8 cellular contexts compared by ENCODE assay signal in genomic region chr1:24186993-24187790, GRCh38. TPM values are rescaled to one million over a fixed set of nuclear protein-coding genes. Genes with fewer than 3 reads are reported as not detected.
DNase-seq lines count a peak whose midpoint lies in the region; ATAC-seq and TF ChIP-seq lines count a peak whose summit lies in the region.

Gene IFNLR1 (minus strand): TSS chr1:24187289. CDS start chr1:24187248, 41 bp downstream.

- H3K4me3 Mint-ChIP-seq in CD14-positive monocyte: peak within 1 kb of the TSS; percentile 75 to 90

- H2AFZ ChIP-seq in OCI-LY3 (ENCODE audit: low read depth, low read length): no peak within 1 kb of the TSS

- H3K4me1 ChIP-seq in OCI-LY3 (ENCODE audit: low read length): peaks cover 73% of the 10 kb centered on the region
- peaks cover 0 to 45% (median 12%) of the 10 kb centered on the region in 9 donors for H3K4me1 ChIP-seq in heart right ventricle
- peaks cover 16% of the 10 kb centered on the region for H3K4me1 ChIP-seq in vagina

- peaks cover 52% of the 10 kb centered on the region for H3K4me1 Mint-ChIP-seq in CD14-positive monocyte

- H3K4me2 ChIP-seq in OCI-LY3 (ENCODE audit: low read length): peak within 1 kb of the TSS; percentile 90

- H3K9me3 Mint-ChIP-seq in CD14-positive monocyte: peaks cover 2 to 17% (median 9%) of the 10 kb centered on the region in 7 donors

- H3K4me3 ChIP-seq in OCI-LY3 (ENCODE audit: low read length) (peak within 1 kb of the TSS; percentile 98), heart right ventricle (peak within 1 kb of the TSS; percentile 35 to 66 (median 59)), vagina (peak within 1 kb of the TSS; percentile 42 to 50)

- peaks cover 7 to 17% of the 10 kb centered on the region in 2 donors for H3K36me3 Mint-ChIP-seq in CD14-positive monocyte

- H3K27me3 Mint-ChIP-seq in CD14-positive monocyte (ENCODE audit: low read depth in 3 of 3): peaks cover 32 to 51% (median 49%) of the 10 kb centered on the region in 3 donors

- peak within 1 kb of the TSS; percentile 100 for H3K27ac ChIP-seq in OCI-LY3 (ENCODE audit: low read length)
- peak within 1 kb of the TSS in 7 of 10 donors; percentile 30 to 69 (median 53) for H3K27ac ChIP-seq in heart right ventricle
- peak within 1 kb of the TSS; percentile 62 for H3K27ac ChIP-seq in vagina

- ATAC-seq in HG02588 (IDR thresholded peaks at IDR 0.05; ENCODE audit: unreplicated experiment) (peak; percentile 33), heart right ventricle (peak; percentile 75 to 92 (median 86)), GM19467 (IDR thresholded peaks at IDR 0.05; ENCODE audit: unreplicated experiment) (no peak)

- intact Hi-C loops in CD14-positive monocyte (cut with micrococcal nuclease) (loop anchor here in 1 of 2 donors (5.0 kb wide), 1 partner anchor 35 kb away; no protein-coding TSS in a partner anchor), heart right ventricle (cut with DNase I) (no loop called here), vagina (cut with DNase I) (no loop called here)

- H3K79me2 ChIP-seq in OCI-LY3 (ENCODE audit: low read length): peaks cover 55% of the 10 kb centered on the region

- H3K9me3 ChIP-seq in OCI-LY3 (ENCODE audit: insufficient read depth, low read length) (no peaks in the 10 kb centered on the region), heart right ventricle (no peaks in the 10 kb centered on the region), vagina (no peaks in the 10 kb centered on the region)

- H3K36me3 ChIP-seq in OCI-LY3 (replicated peaks; ENCODE audit: low read depth, low read length) (peaks cover 28% of the 10 kb centered on the region), heart right ventricle (no peaks in the 10 kb centered on the region), vagina (no peaks in the 10 kb centered on the region)

- H3K27me3 ChIP-seq in OCI-LY3 (ENCODE audit: low read depth, low read length): no peaks in the 10 kb centered on the region
- peaks cover 0 to 29% (median 15%) of the 10 kb centered on the region in 7 donors for H3K27me3 ChIP-seq in heart right ventricle
- H3K27me3 ChIP-seq in vagina: no peaks in the 10 kb centered on the region

- H3K9ac ChIP-seq in OCI-LY3 (ENCODE audit: low read length): peak within 1 kb of the TSS; percentile 99

- H3K27ac Mint-ChIP-seq in CD14-positive monocyte: peak within 1 kb of the TSS in 3 of 7 donors; percentile 11 to 30 (median 19)

- no peak for TF ChIP-seq POLR2A in vagina (IDR thresholded peaks at IDR 0.05)

- WGBS in heart right ventricle, 2 donors: 1% methylated on average over 69 to 74 of the region's 74 CpGs

- H4K20me1 ChIP-seq in OCI-LY3 (ENCODE audit: insufficient read depth, low read length): peaks cover 29% of the 10 kb centered on the region

- no peak for TF ChIP-seq CTCF in CD14-positive monocyte (IDR thresholded peaks at IDR 0.05)
- TF ChIP-seq CTCF in OCI-LY3 (IDR thresholded peaks at IDR 0.05; ENCODE audit: low read depth, low read length): no peak
- TF ChIP-seq CTCF in heart right ventricle (IDR thresholded peaks at IDR 0.05): no peak
- no peak for TF ChIP-seq CTCF in vagina (IDR thresholded peaks at IDR 0.05)

- no peak for DNase-seq in CD14-positive monocyte (ENCODE audit: low spot score)
- peak in 3 of 4 experiments; percentile 40 to 44 (median 43) for DNase-seq in activated naive CD4-positive, alpha-beta T cell (lab: John Stamatoyannopoulos, UW)
- DNase-seq in heart right ventricle: peak; percentile 38 to 47
- DNase-seq in retina: peak; percentile 62
- DNase-seq in vagina (ENCODE audit: extremely low spot score in 2 of 2): no peak

RNA-seq across cellular contexts. Expression of gene IFNLR1, which starts in this region (rescaled TPM):
- polyA plus RNA-seq in CD14-positive monocyte: not detected
- total RNA-seq in heart right ventricle: 1 to 10 TPM; 2.0 to 3.7 (median 2.6) TPM
- polyA plus RNA-seq in heart right ventricle: 1 to 10 TPM in 1 of 2 donors, under 1 TPM in 1; 0.51 to 1.2 TPM
- 1.7 TPM for total RNA-seq in vagina

Comparison
In these comparisons a context has a peak if more than half of its experiments do, and no peak if none do; other contexts are left out.
1. DNase-seq: peak in activated naive CD4-positive, alpha-beta T cell (3 of 4), heart right ventricle (2 of 2) and retina (single experiment); none in CD14-positive monocyte (single experiment) and vagina (0 of 2).
2. H3K4me3 ChIP-seq: peak in every context shown above with its lines; median percentile 98 in OCI-LY3; 59 in heart right ventricle; 46 in vagina.
3. Peak in every context shown above with its lines, with median percentiles within 50 percentile points of each other: H3K27ac ChIP-seq.